Comparison of ENCODE assay signal across 9 cellular contexts in genomic region chr10:6737758-6738463, GRCh38.
DNase-seq lines count a peak whose midpoint lies in the region; ATAC-seq and TF ChIP-seq lines count a peak whose summit lies in the region.
"Had no signal": no experiment of that assay in that cellular context is flagged by ENCODE, and none has a peak within 500 bp of the region (broad histone marks: within the 10 kb centered on the region; RNA-seq: fewer than 3 reads in every experiment).

No MANE protein-coding gene starts in this region.

- TSS peak; percentile 60 for BruUV-seq in PC-9 (replicated peaks; lab: Mats Ljungman, UMichigan)

- no peaks in the 10 kb centered on the region for H3K27me3 ChIP-seq in PC-9 (ENCODE audit: insufficient read depth, low read depth)

- peaks cover 20% of the 10 kb centered on the region for H3K4me1 ChIP-seq in ES-I3 (ENCODE audit: insufficient read depth, low read length)
- peaks cover 34% of the 10 kb centered on the region for H3K4me1 ChIP-seq in PC-9 (replicated peaks; ENCODE audit: insufficient read depth)

- CTCF ChIA-PET in PC-9 (lab: Charles Lee) = interaction anchor here (0.6 kb wide), 1 partner anchor 619 kb away, joined by 4 read pairs; no protein-coding TSS in a partner anchor

- H3K36me3 ChIP-seq in ES-I3 (ENCODE audit: insufficient read depth, low read length) (no peaks in the 10 kb centered on the region), PC-9 (ENCODE audit: low read depth) (no peaks in the 10 kb centered on the region)

- H3K4me2 ChIP-seq in PC-9 = peak overlapping the region; percentile 83

- DNase-seq in PC-9 (peak; percentile 26 to 66), fibroblast of mammary gland (ENCODE audit: low read depth) (peak; percentile 47), posterior vena cava (ENCODE audit: low spot score) (peak; percentile 71), OCI-M1 (lab: John Stamatoyannopoulos, UW) (no peak), SKM-1 treated with dmso at 0.1 percent for 144 hours (lab: John Stamatoyannopoulos, UW; ENCODE audit: unreplicated experiment) (no peak)
- no peak for DNase-seq in activated CD4-positive, CD25-positive, alpha-beta regulatory T cell (lab: John Stamatoyannopoulos, UW)
- DNase-seq: NCI-H446 had no signal

- H2AFZ ChIP-seq in PC-9 = peak overlapping the region; percentile 77

- intact Hi-C loops in PC-9 (cut with micrococcal nuclease; ENCODE audit: unreplicated experiment) (loop anchor here (1.0 to 5.0 kb wide), 4 partner anchors 11 to 61 kb away; no protein-coding TSS in a partner anchor), posterior vena cava (cut with DNase I) (loop anchor here in 1 of 2 donors (5.0 kb wide), 1 partner anchor 741 kb away; no protein-coding TSS in a partner anchor)

- no peaks in the 10 kb centered on the region for H3K9me2 ChIP-seq in PC-9 (ENCODE audit: insufficient read depth)

- H3F3A ChIP-seq in PC-9 (ENCODE audit: insufficient read depth, low read depth) = peaks cover 10% of the 10 kb centered on the region; the same call in 1 of the 2 replicates

- TF ChIP-seq CTCF in PC-9 (conservative IDR thresholded peaks at IDR 0.05) = no peak
- TF ChIP-seq CTCF in fibroblast of mammary gland (conservative IDR thresholded peaks at IDR 0.05; ENCODE audit: control insufficient read depth, insufficient read depth, low read depth, low read length) = no peak

- POLR2A ChIA-PET in PC-9 (lab: Charles Lee; ENCODE audit: unreplicated experiment) = interaction anchor here (1.1 to 2.5 kb wide), 3 partner anchors 11 to 40 kb away, joined by 4 to 60 read pairs (median 22); no protein-coding TSS in a partner anchor

- peaks cover 29% of the 10 kb centered on the region for H3K79me2 ChIP-seq in PC-9 (ENCODE audit: low read depth)

- peak overlapping the region; percentile 28 for H3K9ac ChIP-seq in ES-I3 (ENCODE audit: low read depth, low read length)

- ATAC-seq in GM18909 (IDR thresholded peaks at IDR 0.05; ENCODE audit: poor library complexity, unreplicated experiment) = no peak

- H3K27ac ChIP-seq in PC-9 = peak overlapping the region; percentile 93

- no peaks in the 10 kb centered on the region for H4K20me1 ChIP-seq in PC-9 (ENCODE audit: insufficient read depth)

- H3K9me3 ChIP-seq in ES-I3 (ENCODE audit: control insufficient read depth, insufficient read depth, low read length) (no peaks in the 10 kb centered on the region), PC-9 (ENCODE audit: insufficient read depth, low read depth) (no peaks in the 10 kb centered on the region)

- H3K4me3 ChIP-seq in PC-9 (peak overlapping the region; percentile 65), fibroblast of mammary gland (ENCODE audit: control insufficient read depth, low read depth, low read length) (no peak overlapping the region)

Comparison
In these comparisons a context has a peak if more than half of its experiments do, and no peak if none do; other contexts are left out.
1. DNase-seq: peak in PC-9 (2 of 2), fibroblast of mammary gland (single experiment) and posterior vena cava (single experiment); none in OCI-M1 (single experiment), activated CD4-positive, CD25-positive, alpha-beta regulatory T cell (0 of 4) and SKM-1 treated with dmso at 0.1 percent for 144 hours (single experiment).